In genomic region chr18:25121442-25121841, GRCh38 we compare ENCODE assay signal across 26 cellular contexts.
"Had no signal": no experiment of that assay in that cellular context is flagged by ENCODE, and none has a peak within 500 bp of the region (broad histone marks: within the 10 kb centered on the region; RNA-seq: fewer than 3 reads in every experiment).

No MANE protein-coding gene starts in this region.

- H3K4me1 Mint-ChIP-seq: stimulated activated effector memory CD8-positive, alpha-beta T cell treated with anti-CD3 and anti-CD28 coated beads, Interleukin-12 subunit alpha, Interleukin-12 subunit beta, amount 100 ng/mL, for 72 hours; stimulated activated naive CD8-positive, alpha-beta T cell treated with anti-CD3 and anti-CD28 coated beads, Interleukin-15, amount 100 ng/mL, for 72 hours had no signal

- H3K4me3 Mint-ChIP-seq: activated naive CD8-positive, alpha-beta T cell; mesothelial cell of epicardium; nephron progenitor cell; stimulated activated effector memory CD8-positive, alpha-beta T cell treated with anti-CD3 and anti-CD28 coated beads, Interleukin-12 subunit alpha, Interleukin-12 subunit beta, amount 100 ng/mL, for 72 hours; stimulated activated naive CD8-positive, alpha-beta T cell treated with anti-CD3 and anti-CD28 coated beads, Interleukin-15, amount 100 ng/mL, for 72 hours; type B pancreatic cell had no signal

- H3K36me3 ChIP-seq: colonic mucosa, neutrophil, uterus had no signal

- H3K4me3 ChIP-seq: colonic mucosa, skin epidermis, uterus had no signal

- DNase-seq: activated CD4-positive, alpha-beta T cell treated with anti-CD3 and anti-CD28 coated beads for 4 hours; activated CD4-positive, alpha-beta T cell treated with anti-CD3 and anti-CD28 coated beads, Interleukin-2, amount 50 U/mL, for 4 hours; activated effector memory CD4-positive, alpha-beta T cell treated with Interleukin-2 at 50 U/mL for 16 hours; activated naive CD4-positive, alpha-beta T cell treated with Interleukin-2 at 50 U/mL for 16 hours; activated T-cell treated with anti-CD3 and anti-CD28 coated beads for 4 hours; anterior cingulate cortex; colonic mucosa; effector CD8-positive, alpha-beta T cell; islet precursor cell; left cardiac atrium; left ventricle myocardium superior; naive B cell; nephron progenitor cell; stimulated activated CD4-positive, alpha-beta T cell treated with anti-CD3 and anti-CD28 coated beads, Interleukin-12 subunit alpha, Interleukin-12 subunit beta, amount 100 ng/mL, for 4 hours; stimulated activated CD4-positive, alpha-beta T cell treated with anti-CD3 and anti-CD28 coated beads, Interleukin-4, amount 100 ng/mL, for 1 hour; stimulated activated naive CD8-positive, alpha-beta T cell treated with anti-CD3 and anti-CD28 coated beads, Interleukin-15, amount 100 ng/mL, for 72 hours; substantia nigra; uterus had no signal

- H3K36me3 Mint-ChIP-seq: activated naive CD8-positive, alpha-beta T cell; stimulated activated effector memory CD8-positive, alpha-beta T cell treated with anti-CD3 and anti-CD28 coated beads, Interleukin-12 subunit alpha, Interleukin-12 subunit beta, amount 100 ng/mL, for 72 hours had no signal

- H3K27me3 ChIP-seq: colonic mucosa, neutrophil, uterus had no signal

- H3K4me1 ChIP-seq: colonic mucosa, uterus had no signal

- H3K9me3 ChIP-seq: colonic mucosa, neutrophil, uterus had no signal

- H3K27ac Mint-ChIP-seq: activated naive CD8-positive, alpha-beta T cell; mesothelial cell of epicardium; nephron progenitor cell; progenitor cell of endocrine pancreas; stimulated activated effector memory CD8-positive, alpha-beta T cell treated with anti-CD3 and anti-CD28 coated beads, Interleukin-12 subunit alpha, Interleukin-12 subunit beta, amount 100 ng/mL, for 72 hours; stimulated activated naive CD8-positive, alpha-beta T cell treated with anti-CD3 and anti-CD28 coated beads, Interleukin-15, amount 100 ng/mL, for 72 hours; type B pancreatic cell had no signal

- H3K27me3 Mint-ChIP-seq: activated naive CD8-positive, alpha-beta T cell; naive B cell; stimulated activated naive CD8-positive, alpha-beta T cell treated with anti-CD3 and anti-CD28 coated beads, Interleukin-15, amount 100 ng/mL, for 72 hours; type B pancreatic cell had no signal

- FAIRE-seq: frontal cortex had no signal

- H3K27ac ChIP-seq: colonic mucosa, neutrophil, skin epidermis, uterus had no signal
